8 cellular contexts compared by ENCODE assay signal in genomic region chr1:11804666-11805453, GRCh38. TPM values are rescaled to one million over a fixed set of nuclear protein-coding genes. Genes with fewer than 3 reads are reported as not detected.
DNase-seq lines count a peak whose midpoint lies in the region; ATAC-seq and TF ChIP-seq lines count a peak whose summit lies in the region.

No MANE protein-coding gene starts in this region.

- H3K4me1 ChIP-seq in BLaER1 treated with 17β-estradiol and CSF1 and Interleukin-3, amounts not matched to agents 10 nM and 100 nM, result peaks cover 66 to 80% (median 75%) of the 10 kb centered on the region in 10 experiments
- H3K4me1 ChIP-seq in SJSA1 (replicated peaks), result peaks cover 43% of the 10 kb centered on the region
- H3K4me1 ChIP-seq in right lobe of liver, result peaks cover 0 to 46% (median 23%) of the 10 kb centered on the region in 4 donors

- H3K27ac Mint-ChIP-seq in stimulated activated naive CD8-positive, alpha-beta T cell treated with anti-CD3 and anti-CD28 coated beads, Interleukin-15, amount 100 ng/mL, for 72 hours, result peak overlapping the region; percentile 36 to 98

- no peaks in the 10 kb centered on the region for H3K27me3 ChIP-seq in BLaER1 treated with 17β-estradiol and CSF1 and Interleukin-3, amounts not matched to agents 10 nM and 100 nM
- H3K27me3 ChIP-seq in SJSA1 (replicated peaks) (no peaks in the 10 kb centered on the region), right lobe of liver (no peaks in the 10 kb centered on the region)

- H3K4me3 Mint-ChIP-seq in stimulated activated naive CD8-positive, alpha-beta T cell treated with anti-CD3 and anti-CD28 coated beads, Interleukin-15, amount 100 ng/mL, for 72 hours, result peak overlapping the region; percentile 96 to 98

- TF ChIP-seq POLR2A in right lobe of liver (IDR thresholded peaks at IDR 0.05), result no peak

- TF ChIP-seq CTCF in right lobe of liver (IDR thresholded peaks at IDR 0.05), result no peak

- H3K27me3 Mint-ChIP-seq in stimulated activated naive CD8-positive, alpha-beta T cell treated with anti-CD3 and anti-CD28 coated beads, Interleukin-15, amount 100 ng/mL, for 72 hours, result no peaks in the 10 kb centered on the region

- no peaks in the 10 kb centered on the region for H3K9me3 ChIP-seq in BLaER1 treated with 17β-estradiol and CSF1 and Interleukin-3, amounts not matched to agents 10 nM and 100 nM (replicated peaks in 1 of 11)
- H3K9me3 ChIP-seq in SJSA1 (replicated peaks) (no peaks in the 10 kb centered on the region; the same call in 1 of the 2 replicates), right lobe of liver (no peaks in the 10 kb centered on the region)

- DNase-seq in HUDEP-2 (lab: John Stamatoyannopoulos, UW; ENCODE audit: unreplicated experiment in 76 of 76) (peak in 66 of 76 experiments; percentile 13 to 75 (median 49)), SJSA1 (ENCODE audit: low read depth in 1 of 2, low spot score in 2 of 2) (no peak), cerebellar cortex (ENCODE audit: low spot score) (peak; percentile 32), right lobe of liver (peak in 1 of 3 donors; percentile 52)
- no peak for DNase-seq in stimulated activated naive CD8-positive, alpha-beta T cell treated with anti-CD3 and anti-CD28 coated beads, Interleukin-15, amount 100 ng/mL, for 72 hours

- peak overlapping the region; percentile 83 to 94 (median 91) for H3K27ac ChIP-seq in BLaER1 treated with 17β-estradiol and CSF1 and Interleukin-3, amounts not matched to agents 10 nM and 100 nM
- peak overlapping the region; percentile 71 for H3K27ac ChIP-seq in SJSA1
- H3K27ac ChIP-seq in right lobe of liver, result peak overlapping the region; percentile 96 to 100 (median 97)

- H3K9me3 Mint-ChIP-seq in stimulated activated naive CD8-positive, alpha-beta T cell treated with anti-CD3 and anti-CD28 coated beads, Interleukin-15, amount 100 ng/mL, for 72 hours, result no peaks in the 10 kb centered on the region

- ATAC-seq in right lobe of liver (no peak), GM18502 (IDR thresholded peaks at IDR 0.05; ENCODE audit: poor library complexity, unreplicated experiment) (no peak), HG03342 (IDR thresholded peaks at IDR 0.05; ENCODE audit: unreplicated experiment) (no peak)
- ATAC-seq in stimulated activated naive CD8-positive, alpha-beta T cell treated with anti-CD3 and anti-CD28 coated beads, Interleukin-15, amount 100 ng/mL, for 72 hours, result no peak

- H4K20me1 ChIP-seq in BLaER1 treated with 17β-estradiol and CSF1 and Interleukin-3, amounts not matched to agents 10 nM and 100 nM, result peaks cover 0 to 30% (median 9%) of the 10 kb centered on the region in 11 experiments; a peak in 10 of 22 replicates

- H3K9ac ChIP-seq in BLaER1 treated with 17β-estradiol and CSF1 and Interleukin-3, amounts not matched to agents 10 nM and 100 nM, result peak overlapping the region; percentile 81 to 96 (median 92)

- H3K36me3 ChIP-seq in BLaER1 treated with 17β-estradiol and CSF1 and Interleukin-3, amounts not matched to agents 10 nM and 100 nM, result peaks cover 26 to 52% (median 39%) of the 10 kb centered on the region in 11 experiments
- H3K36me3 ChIP-seq in SJSA1 (peaks cover 19% of the 10 kb centered on the region), right lobe of liver (peaks cover 0 to 27% (median 3%) of the 10 kb centered on the region in 4 donors)

- H3K4me3 ChIP-seq in BLaER1 treated with 17β-estradiol and CSF1 and Interleukin-3, amounts not matched to agents 10 nM and 100 nM, result peak overlapping the region; percentile 78 to 97 (median 82)
- H3K4me3 ChIP-seq in SJSA1, result peak overlapping the region; percentile 62
- peak overlapping the region; percentile 63 to 75 (median 64) for H3K4me3 ChIP-seq in right lobe of liver

- H3K4me1 Mint-ChIP-seq in stimulated activated naive CD8-positive, alpha-beta T cell treated with anti-CD3 and anti-CD28 coated beads, Interleukin-15, amount 100 ng/mL, for 72 hours, result peaks cover 73% of the 10 kb centered on the region

- peak overlapping the region; percentile 94 to 99 (median 98) for H3K4me2 ChIP-seq in BLaER1 treated with 17β-estradiol and CSF1 and Interleukin-3, amounts not matched to agents 10 nM and 100 nM

- under 1% methylated on average over 15 of the region's 22 CpGs for WGBS in right lobe of liver (ENCODE audit: insufficient coverage, low coverage, low lambda C conversion rate, missing lambda C conversion rate)

- intact Hi-C loops in right lobe of liver (cut with DNase I), result no loop called here

RNA-seq across cellular contexts. Expression of gene MTHFR, which starts 0.9 kb away (rescaled TPM):
- total RNA-seq in SJSA1 (2014; rRNA removed; shearing (Covaris generic)), result 6.3 and 10.4 TPM in 2 replicates
- total RNA-seq in right lobe of liver, result 10 to 100 TPM; 10.6 to 20.1 (median 15.6) TPM

RNA-seq across cellular contexts. Expression of gene CLCN6, which starts 1.1 kb away (rescaled TPM):
- total RNA-seq in SJSA1 (2014; rRNA removed; shearing (Covaris generic)), result 3.4 and 5.1 TPM in 2 replicates
- total RNA-seq in right lobe of liver, result 10 to 100 TPM in 2 of 6 experiments, 1 to 10 TPM in 4; 4.2 to 12.7 (median 9.2) TPM

RNA-seq across cellular contexts. Expression of gene NPPA, which starts 42.7 kb away (rescaled TPM):
- not detected in 2 replicates for total RNA-seq in SJSA1 (2014; rRNA removed; shearing (Covaris generic))
- 1 to 10 TPM in 2 of 6 experiments, under 1 TPM in 2, not detected in 2; 0.27 to 2.3 (median 1.3) TPM for total RNA-seq in right lobe of liver

RNA-seq across cellular contexts. Expression of gene C1orf167, which starts 42.9 kb away (rescaled TPM):
- total RNA-seq in SJSA1 (2014; rRNA removed; shearing (Covaris generic)), result not detected in 2 replicates
- total RNA-seq in right lobe of liver, result not detected

RNA-seq across cellular contexts. Expression of gene NPPB, which starts 53.9 kb away (rescaled TPM):
- total RNA-seq in SJSA1 (2014; rRNA removed; shearing (Covaris generic)), result 112 and 320 TPM in 2 replicates
- total RNA-seq in right lobe of liver, result under 1 TPM in 1 of 6 experiments, not detected in 5; 0.44 TPM

Comparison
In these comparisons a context has a peak if more than half of its experiments do, and no peak if none do; other contexts are left out.
1. DNase-seq: peak in HUDEP-2 (66 of 76) and cerebellar cortex (single experiment); none in SJSA1 (0 of 2) and stimulated activated naive CD8-positive, alpha-beta T cell treated with anti-CD3 and anti-CD28 coated beads, Interleukin-15, amount 100 ng/mL, for 72 hours (0 of 2).
2. Peak in every context shown above with its lines, with median percentiles within 50 percentile points of each other: H3K27ac ChIP-seq and H3K4me3 ChIP-seq.